Comparison of ENCODE assay signal across 10 cellular contexts in the genomic region with DNA sequence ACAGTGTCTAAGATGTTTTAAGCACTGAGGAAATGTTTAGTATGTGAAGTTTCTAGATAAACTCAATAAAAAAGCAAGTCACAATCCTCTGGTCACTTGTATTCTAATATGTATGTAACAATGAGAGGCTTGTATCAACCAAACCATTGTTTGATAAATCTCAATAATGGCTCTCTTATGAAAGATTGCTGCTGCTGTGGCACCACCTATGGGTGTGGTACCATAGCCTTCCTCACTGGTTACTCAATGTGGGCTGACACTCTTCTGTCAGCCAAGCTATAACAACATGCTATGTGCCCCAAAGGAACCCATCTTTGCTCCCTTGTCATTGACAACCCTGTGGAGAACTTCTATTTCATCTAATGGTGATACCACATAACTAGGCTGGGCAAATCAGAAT. TPM values are rescaled to one million over a fixed set of nuclear protein-coding genes. Genes with fewer than 3 reads are reported as not detected.
DNase-seq lines count a peak whose midpoint lies in the region; ATAC-seq and TF ChIP-seq lines count a peak whose summit lies in the region.
"Had no signal": no experiment of that assay in that cellular context is flagged by ENCODE, and none has a peak within 500 bp of the region (broad histone marks: within the 10 kb centered on the region; RNA-seq: fewer than 3 reads in every experiment).

No MANE protein-coding gene starts in this region.

- H3K9me3 Mint-ChIP-seq in activated CD4-positive, alpha-beta T cell treated with anti-CD3 and anti-CD28 coated beads for 36 hours (ENCODE audit: low read depth) = no peaks in the 10 kb centered on the region
- no peaks in the 10 kb centered on the region for H3K9me3 Mint-ChIP-seq in effector memory CD8-positive, alpha-beta T cell
- H3K9me3 Mint-ChIP-seq: T-cell had no signal

- H3K27ac ChIP-seq in psoas muscle = no peak overlapping the region
- H3K27ac ChIP-seq: HL-60 had no signal

- no peak for TF ChIP-seq CTCF in psoas muscle (IDR thresholded peaks at IDR 0.05)

- CTCF ChIA-PET in activated CD4-positive, alpha-beta T cell treated with anti-CD3 and anti-CD28 coated beads for 36 hours (lab: Charles Lee) = interaction anchor here (1.2 kb wide), 1 partner anchor 8 kb away, joined by 7 read pairs; no protein-coding TSS in a partner anchor

- no peak overlapping the region for H3K4me3 Mint-ChIP-seq in activated CD4-positive, alpha-beta T cell treated with anti-CD3 and anti-CD28 coated beads for 36 hours
- no peak overlapping the region for H3K4me3 Mint-ChIP-seq in effector memory CD8-positive, alpha-beta T cell
- H3K4me3 Mint-ChIP-seq: T-cell had no signal

- in situ Hi-C loops in KBM-7 (cut with MboI; ENCODE audit: low pct_unique_long_range_greater_than_20kb, low sequenced_read_pairs) = no loop called here

- H3K36me3 Mint-ChIP-seq in activated CD4-positive, alpha-beta T cell treated with anti-CD3 and anti-CD28 coated beads for 36 hours (ENCODE audit: low read depth) = no peaks in the 10 kb centered on the region
- no peaks in the 10 kb centered on the region for H3K36me3 Mint-ChIP-seq in effector memory CD8-positive, alpha-beta T cell (ENCODE audit: insufficient read depth)
- H3K36me3 Mint-ChIP-seq: T-cell had no signal

- H3K4me3 ChIP-seq in psoas muscle = no peak overlapping the region

- no peaks in the 10 kb centered on the region for H3K36me3 ChIP-seq in psoas muscle (ENCODE audit: insufficient read depth in 1 of 2, low read depth in 1 of 2)

- H3K27me3 Mint-ChIP-seq in activated CD4-positive, alpha-beta T cell treated with anti-CD3 and anti-CD28 coated beads for 36 hours = no peaks in the 10 kb centered on the region
- peaks cover 18 to 30% of the 10 kb centered on the region in 2 donors for H3K27me3 Mint-ChIP-seq in effector memory CD8-positive, alpha-beta T cell

- POLR2A ChIA-PET in activated CD4-positive, alpha-beta T cell treated with anti-CD3 and anti-CD28 coated beads for 36 hours (lab: Charles Lee) = no interaction called here

- intact Hi-C loops in activated CD4-positive, alpha-beta T cell treated with anti-CD3 and anti-CD28 coated beads for 36 hours (cut with DNase I, micrococcal nuclease) = no loop called here
- intact Hi-C loops in psoas muscle (cut with DNase I) = loop anchor here in 1 of 2 donors (5.0 kb wide), 1 partner anchor 35 kb away; no protein-coding TSS in a partner anchor

- no peak overlapping the region for H3K27ac Mint-ChIP-seq in activated CD4-positive, alpha-beta T cell treated with anti-CD3 and anti-CD28 coated beads for 36 hours
- no peak overlapping the region for H3K27ac Mint-ChIP-seq in effector memory CD8-positive, alpha-beta T cell
- H3K27ac Mint-ChIP-seq: T-cell had no signal

- H3K4me1 ChIP-seq in psoas muscle = no peaks in the 10 kb centered on the region

- DNase-seq in activated CD4-positive, alpha-beta T cell treated with anti-CD3 and anti-CD28 coated beads for 36 hours = peak; percentile 28
- no peak for DNase-seq in activated CD4-positive, alpha-beta T cell treated with anti-CD3 and anti-CD28 coated beads, Interleukin-2, amount 50 U/mL, for 1 hour
- peak; percentile 3 for DNase-seq in NCI-H69 (lab: John Stamatoyannopoulos, UW)
- no peak for DNase-seq in effector memory CD8-positive, alpha-beta T cell
- no peak for DNase-seq in psoas muscle
- no peak for DNase-seq in middle frontal gyrus (ENCODE audit: extremely low spot score, low spot score)
- DNase-seq in KBM-7 = no peak

- peak; percentile 64 for ATAC-seq in activated CD4-positive, alpha-beta T cell treated with anti-CD3 and anti-CD28 coated beads for 36 hours
- peak; percentile 69 for ATAC-seq in effector memory CD8-positive, alpha-beta T cell (replicated peaks)
- ATAC-seq in psoas muscle (peak in 3 of 4 donors; percentile 46 to 54 (median 50)), GM21737 (IDR thresholded peaks at IDR 0.05; ENCODE audit: unreplicated experiment) (no peak)

- no peaks in the 10 kb centered on the region for H3K9me3 ChIP-seq in psoas muscle

- H3K27me3 ChIP-seq in psoas muscle (ENCODE audit: insufficient read depth in 3 of 3, low read length in 2 of 3) = no peaks in the 10 kb centered on the region

- H3K4me1 Mint-ChIP-seq in activated CD4-positive, alpha-beta T cell treated with anti-CD3 and anti-CD28 coated beads for 36 hours = no peaks in the 10 kb centered on the region
- no peaks in the 10 kb centered on the region for H3K4me1 Mint-ChIP-seq in effector memory CD8-positive, alpha-beta T cell (ENCODE audit: low read depth in 2 of 2)
- H3K4me1 Mint-ChIP-seq: T-cell had no signal

RNA-seq across cellular contexts. Expression of gene RAB1A, which starts 12.6 kb away (rescaled TPM):
- total RNA-seq in activated CD4-positive, alpha-beta T cell treated with anti-CD3 and anti-CD28 coated beads for 36 hours = 10 to 100 TPM; 77.1 to 84.8 TPM
- total RNA-seq in psoas muscle = 10 to 100 TPM; 52.0 to 94.2 (median 85.8) TPM
- polyA plus RNA-seq in psoas muscle = 100 to 1,000 TPM in 2 of 3 donors, 10 to 100 TPM in 1; 83.4 to 229 (median 137) TPM

Comparison
In these comparisons a context has a peak if more than half of its experiments do, and no peak if none do; other contexts are left out.
1. DNase-seq: peak in activated CD4-positive, alpha-beta T cell treated with anti-CD3 and anti-CD28 coated beads for 36 hours (single experiment) and NCI-H69 (single experiment); none in activated CD4-positive, alpha-beta T cell treated with anti-CD3 and anti-CD28 coated beads, Interleukin-2, amount 50 U/mL, for 1 hour (single experiment), effector memory CD8-positive, alpha-beta T cell (0 of 3), psoas muscle (0 of 2), middle frontal gyrus (single experiment) and KBM-7 (single experiment).